ENCODE assay signal across 19 cellular contexts in the genomic region with DNA sequence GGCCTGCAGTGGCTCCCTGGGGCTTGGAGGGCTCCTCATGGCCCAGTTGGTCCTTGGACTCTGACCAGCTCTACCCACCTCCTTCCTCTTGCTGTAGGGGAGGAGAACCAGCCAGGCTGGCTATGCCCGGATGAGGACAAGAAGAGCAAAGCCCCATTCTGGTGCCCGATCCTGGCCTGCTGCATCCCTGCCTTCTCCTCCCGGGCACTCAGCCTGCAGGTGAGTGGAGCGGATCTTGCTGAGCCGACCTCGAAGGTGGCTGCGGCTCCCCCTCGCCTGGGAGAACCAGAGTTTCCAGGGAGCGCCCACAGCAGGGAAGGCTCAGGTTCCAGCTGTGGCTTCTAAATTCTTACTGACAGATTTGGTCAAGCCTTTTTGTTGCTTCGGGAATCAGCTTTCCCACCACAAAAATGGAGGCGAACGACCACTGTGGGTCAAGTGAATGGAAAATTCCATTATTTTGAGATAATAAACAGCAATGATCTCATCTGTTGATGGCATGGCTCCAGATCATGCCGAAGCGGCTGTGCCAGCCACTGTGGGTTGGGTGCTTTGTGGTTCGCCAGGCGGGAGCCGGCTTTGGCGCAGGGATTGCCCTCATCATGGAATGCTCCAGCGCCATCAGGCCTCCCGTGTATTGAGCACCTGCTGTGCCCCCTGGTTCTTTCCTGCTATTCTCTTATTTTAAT.
A peak's percentile ranks its signal among the peaks of the same experiment; 100 is the strongest.
DNase-seq lines count a peak whose midpoint lies in the region; ATAC-seq and TF ChIP-seq lines count a peak whose summit lies in the region.
"Had no signal": no experiment of that assay in that cellular context is flagged by ENCODE, and none has a peak within 500 bp of the region (broad histone marks: within the 10 kb centered on the region; RNA-seq: fewer than 3 reads in every experiment).

No MANE protein-coding gene starts in this region.

- no peaks in the 10 kb centered on the region for H3K36me3 Mint-ChIP-seq in natural killer cell
- H3K36me3 Mint-ChIP-seq: activated CD8-positive, alpha-beta memory T cell treated with anti-CD3 and anti-CD28 coated beads, Interleukin-2, amount 10 ng/mL, durations not matched to agents 7 days and 5 days; CD4-positive, alpha-beta memory T cell; stimulated activated memory B cell treated with anti-CD40 and anti-IgM and Interleukin-4, amounts not matched to agents 10 μg/mL and 1 μg/mL and 100 μg/mL, for 72 hours had no signal

- DNase-seq in NCI-H2107 (lab: John Stamatoyannopoulos, UW) (peak; percentile 19), NCI-H2107 treated with DMSO at 0.1 percent for 48 hours (lab: John Stamatoyannopoulos, UW; ENCODE audit: unreplicated experiment) (no peak), cerebellum (ENCODE audit: low spot score) (peak; percentile 77), thoracic aorta (ENCODE audit: low spot score) (peak; percentile 48), natural killer cell (no peak), NCI-H2081 (lab: John Stamatoyannopoulos, UW) (no peak)
- no peak for DNase-seq in activated naive CD4-positive, alpha-beta T cell treated with anti-CD3 and anti-CD28 coated beads, Interleukin-2, amount 50 U/mL, for 16 hours
- DNase-seq: activated CD4-positive, CD25-positive, alpha-beta regulatory T cell; activated CD8-positive, alpha-beta memory T cell treated with anti-CD3 and anti-CD28 coated beads, Interleukin-2, amount 10 ng/mL, durations not matched to agents 7 days and 5 days; activated gamma-delta T cell; CD4-positive, alpha-beta memory T cell; effector CD4-positive, alpha-beta T cell; KBM-7; NCI-H1105; ovary had no signal

- peak; percentile 67 for ATAC-seq in thoracic aorta (ENCODE audit: insufficient number of reproducible peaks, low FRiP score, low read depth)
- no peak for ATAC-seq in natural killer cell
- ATAC-seq: activated CD8-positive, alpha-beta memory T cell treated with anti-CD3 and anti-CD28 coated beads, Interleukin-2, amount 10 ng/mL, durations not matched to agents 7 days and 5 days; stimulated activated memory B cell treated with anti-CD40 and anti-IgM and Interleukin-4, amounts not matched to agents 10 μg/mL and 1 μg/mL and 100 μg/mL, for 72 hours had no signal

- no peaks in the 10 kb centered on the region for H3K4me1 Mint-ChIP-seq in natural killer cell
- H3K4me1 Mint-ChIP-seq: activated CD8-positive, alpha-beta memory T cell treated with anti-CD3 and anti-CD28 coated beads, Interleukin-2, amount 10 ng/mL, durations not matched to agents 7 days and 5 days; stimulated activated memory B cell treated with anti-CD40 and anti-IgM and Interleukin-4, amounts not matched to agents 10 μg/mL and 1 μg/mL and 100 μg/mL, for 72 hours had no signal

- H3K27me3 Mint-ChIP-seq in natural killer cell (ENCODE audit: low read depth in 2 of 2), result no peaks in the 10 kb centered on the region
- H3K27me3 Mint-ChIP-seq: activated CD8-positive, alpha-beta memory T cell treated with anti-CD3 and anti-CD28 coated beads, Interleukin-2, amount 10 ng/mL, durations not matched to agents 7 days and 5 days; brain had no signal

- H3K27ac ChIP-seq in layer of hippocampus (ENCODE audit: low read depth, low read length) (peak overlapping the region; percentile 62), thoracic aorta (peak overlapping the region; percentile 92 to 95)
- H3K27ac ChIP-seq: HL-60, ovary had no signal

- H3K9me3 Mint-ChIP-seq in natural killer cell, result no peaks in the 10 kb centered on the region
- H3K9me3 Mint-ChIP-seq: brain; CD4-positive, alpha-beta memory T cell; stimulated activated memory B cell treated with anti-CD40 and anti-IgM and Interleukin-4, amounts not matched to agents 10 μg/mL and 1 μg/mL and 100 μg/mL, for 72 hours had no signal

- peaks cover 17 to 66% of the 10 kb centered on the region in 2 donors for H3K4me1 ChIP-seq in thoracic aorta (ENCODE audit: control insufficient read depth in 1 of 2, low read depth in 2 of 2)

- H3K4me3 Mint-ChIP-seq in natural killer cell, result no peak overlapping the region
- H3K4me3 Mint-ChIP-seq: activated CD8-positive, alpha-beta memory T cell treated with anti-CD3 and anti-CD28 coated beads, Interleukin-2, amount 10 ng/mL, durations not matched to agents 7 days and 5 days; brain; CD4-positive, alpha-beta memory T cell; stimulated activated memory B cell treated with anti-CD40 and anti-IgM and Interleukin-4, amounts not matched to agents 10 μg/mL and 1 μg/mL and 100 μg/mL, for 72 hours had no signal

- H3K9me3 ChIP-seq in thoracic aorta, result no peaks in the 10 kb centered on the region
- H3K9me3 ChIP-seq: ovary had no signal

- H3K36me3 ChIP-seq in thoracic aorta, result peaks cover 58% of the 10 kb centered on the region
- H3K36me3 ChIP-seq: ovary had no signal

- no peak overlapping the region for H3K27ac Mint-ChIP-seq in natural killer cell
- H3K27ac Mint-ChIP-seq: activated CD8-positive, alpha-beta memory T cell treated with anti-CD3 and anti-CD28 coated beads, Interleukin-2, amount 10 ng/mL, durations not matched to agents 7 days and 5 days; CD4-positive, alpha-beta memory T cell; stimulated activated memory B cell treated with anti-CD40 and anti-IgM and Interleukin-4, amounts not matched to agents 10 μg/mL and 1 μg/mL and 100 μg/mL, for 72 hours had no signal

- H3K27me3 ChIP-seq in layer of hippocampus (ENCODE audit: control insufficient read depth, insufficient read depth, low read length), result no peaks in the 10 kb centered on the region
- H3K27me3 ChIP-seq in thoracic aorta (replicated peaks; ENCODE audit: insufficient read depth), result no peaks in the 10 kb centered on the region
- H3K27me3 ChIP-seq: ovary had no signal

- TF ChIP-seq CTCF in thoracic aorta (IDR thresholded peaks at IDR 0.05) (no peak), natural killer cell (IDR thresholded peaks at IDR 0.05) (no peak)

- H3K4me3 ChIP-seq in thoracic aorta, result no peak overlapping the region
- H3K4me3 ChIP-seq: ovary had no signal

- intact Hi-C loops in natural killer cell (cut with micrococcal nuclease), result no loop called here

Comparison
In these comparisons a context has a peak if more than half of its experiments do, and no peak if none do; other contexts are left out.
1. DNase-seq: peak in NCI-H2107 (single experiment), cerebellum (single experiment) and thoracic aorta (single experiment); none in NCI-H2107 treated with DMSO at 0.1 percent for 48 hours (single experiment), activated naive CD4-positive, alpha-beta T cell treated with anti-CD3 and anti-CD28 coated beads, Interleukin-2, amount 50 U/mL, for 16 hours (single experiment), natural killer cell (single experiment) and NCI-H2081 (0 of 2).